Comparison of ENCODE assay signal across 15 cellular contexts in genomic region chr18:35172451-35173035, GRCh38.
"Had no signal": no experiment of that assay in that cellular context is flagged by ENCODE, and none has a peak within 500 bp of the region (broad histone marks: within the 10 kb centered on the region; RNA-seq: fewer than 3 reads in every experiment).

No MANE protein-coding gene starts in this region.

- H3K9me3 Mint-ChIP-seq: effector memory CD8-positive, alpha-beta T cell had no signal

- H3K4me3 ChIP-seq: lung, ovary, thyroid gland had no signal

- H3K4me1 Mint-ChIP-seq: stimulated activated effector memory CD8-positive, alpha-beta T cell treated with anti-CD3 and anti-CD28 coated beads, Interleukin-12 subunit alpha, Interleukin-12 subunit beta, amount 100 ng/mL, for 72 hours had no signal

- DNase-seq: activated naive CD4-positive, alpha-beta T cell; activated T-cell treated with anti-CD3 and anti-CD28 coated beads for 4 hours; anterior cingulate cortex; effector memory CD8-positive, alpha-beta T cell; head of caudate nucleus; left cardiac atrium; ovary; stimulated activated CD4-positive, alpha-beta T cell treated with anti-CD3 and anti-CD28 coated beads, Interleukin-12 subunit alpha, Interleukin-12 subunit beta, amount 100 ng/mL, for 4 hours; stimulated activated CD4-positive, alpha-beta T cell treated with anti-CD3 and anti-CD28 coated beads, Interleukin-2, amount 100 ng/mL, for 24 hours; thyroid gland had no signal

- H3K27ac ChIP-seq: ovary, thyroid gland had no signal

- H3K36me3 ChIP-seq: ovary, thyroid gland had no signal

- H3K27ac Mint-ChIP-seq: effector memory CD8-positive, alpha-beta T cell; mesothelial cell of epicardium; stimulated activated effector memory CD8-positive, alpha-beta T cell treated with anti-CD3 and anti-CD28 coated beads, Interleukin-12 subunit alpha, Interleukin-12 subunit beta, amount 100 ng/mL, for 72 hours had no signal

- H3K36me3 Mint-ChIP-seq: mesothelial cell of epicardium; stimulated activated effector memory CD8-positive, alpha-beta T cell treated with anti-CD3 and anti-CD28 coated beads, Interleukin-12 subunit alpha, Interleukin-12 subunit beta, amount 100 ng/mL, for 72 hours had no signal

- H3K4me3 Mint-ChIP-seq: effector memory CD8-positive, alpha-beta T cell; mesothelial cell of epicardium; neural crest cell; stimulated activated effector memory CD8-positive, alpha-beta T cell treated with anti-CD3 and anti-CD28 coated beads, Interleukin-12 subunit alpha, Interleukin-12 subunit beta, amount 100 ng/mL, for 72 hours had no signal

- H3K27me3 ChIP-seq: ovary, thyroid gland had no signal

- H3K4me1 ChIP-seq: thyroid gland had no signal

- H3K9me3 ChIP-seq: ovary, thyroid gland had no signal

- ATAC-seq: activated CD4-positive, CD25-positive, alpha-beta regulatory T cell treated with anti-CD3 and anti-CD28 coated beads, Interleukin-2, amount 50 U/mL, for 24 hours; effector memory CD8-positive, alpha-beta T cell; left cardiac atrium; stimulated activated effector memory CD8-positive, alpha-beta T cell treated with anti-CD3 and anti-CD28 coated beads, Interleukin-12 subunit alpha, Interleukin-12 subunit beta, amount 100 ng/mL, for 72 hours had no signal
